Comparison of ENCODE assay signal across 1 cellular context in genomic region chr12:93200291-93200917, GRCh38.
TF ChIP-seq lines count a peak whose summit lies in the region.

No MANE protein-coding gene starts in this region.

TF ChIP-seq in GM23338, 12 proteins besides CTCF, POLR2A, EP300 and RAD21 (continued from another document):
- TF ChIP-seq ZNF462 (CRISPR knock-in tag; IDR thresholded peaks at IDR 0.05) = no peak
